Comparison of ENCODE assay signal across 6 cellular contexts in genomic region chr17:75854881-75855309, GRCh38. TPM values are rescaled to one million over a fixed set of nuclear protein-coding genes. Genes with fewer than 3 reads are reported as not detected.
DNase-seq lines count a peak whose midpoint lies in the region.

No MANE protein-coding gene starts in this region.

- 0 out of 2 replicates have a peak overlapping the region, but pooled peaks have one; percentile 20 for H3K9ac ChIP-seq in HUES48 (ENCODE audit: low read depth, low read length)

- peaks cover 11% of the 10 kb centered on the region for H3K4me1 ChIP-seq in HUES48 (ENCODE audit: control insufficient read depth, insufficient read depth, low read length)

- no peak for DNase-seq in epithelial cell of prostate (ENCODE audit: low read depth, low spot score)
- DNase-seq in DMS153 treated with DMSO at 0.1 percent for 48 hours (lab: John Stamatoyannopoulos, UW; ENCODE audit: unreplicated experiment) = no peak
- DNase-seq in NCI-H1048 (lab: John Stamatoyannopoulos, UW) = no peak
- DNase-seq in mesenteric fat pad (ENCODE audit: low spot score) = no peak

- H3K4me3 ChIP-seq in HUES48 (ENCODE audit: low read depth, low read length) (peak overlapping the region; percentile 74), skin epidermis (peak overlapping the region; percentile 56 to 95 (median 87))

- H3K9me3 ChIP-seq in HUES48 (ENCODE audit: control insufficient read depth, insufficient read depth, low read length) = no peaks in the 10 kb centered on the region

- H3K27ac ChIP-seq in HUES48 (ENCODE audit: low read depth, low read length) (peak overlapping the region; percentile 78), epithelial cell of prostate (peak overlapping the region; percentile 83), skin epidermis (peak overlapping the region in 20 of 21 experiments; percentile 79 to 100 (median 94))

- H3K27me3 ChIP-seq in HUES48 (ENCODE audit: control insufficient read depth, insufficient read depth, low read length) = no peaks in the 10 kb centered on the region

- peaks cover 17% of the 10 kb centered on the region for H3K36me3 ChIP-seq in HUES48 (ENCODE audit: control insufficient read depth, insufficient read depth, low read length)

RNA-seq across cellular contexts. Expression of gene WBP2, which starts 0.2 kb away (rescaled TPM):
- total RNA-seq in mesenteric fat pad = 125 TPM

RNA-seq across cellular contexts. Expression of gene UNC13D, which starts 10.7 kb away (rescaled TPM):
- total RNA-seq in mesenteric fat pad = 12.8 TPM

RNA-seq across cellular contexts. Expression of gene TRIM47, which starts 23.5 kb away (rescaled TPM):
- total RNA-seq in mesenteric fat pad = 35.7 TPM

RNA-seq across cellular contexts. Expression of gene TRIM65, which starts 41.9 kb away (rescaled TPM):
- total RNA-seq in mesenteric fat pad = 20.9 TPM

RNA-seq across cellular contexts. Expression of gene MRPL38, which starts 49.8 kb away (rescaled TPM):
- 70.8 TPM for total RNA-seq in mesenteric fat pad
